In genomic region chr14:89616425-89617141, GRCh38 we compare ENCODE assay signal across 8 cellular contexts.
DNase-seq lines count a peak whose midpoint lies in the region; TF ChIP-seq lines count a peak whose summit lies in the region.

No MANE protein-coding gene starts in this region.

- intact Hi-C loops in posterior vena cava (cut with DNase I) = no loop called here

- H3K4me3 ChIP-seq in HEK293 (ENCODE audit: low read depth, low read length) (no peak overlapping the region), neutrophil (ENCODE audit: low read depth in 1 of 2, low read length in 1 of 2) (peak overlapping the region; percentile 65 to 78)

- no peaks in the 10 kb centered on the region for H3K27me3 ChIP-seq in neutrophil

- H3K4me1 ChIP-seq in HEK293 (ENCODE audit: control insufficient read depth, insufficient read depth, low read length) (peaks cover 17% of the 10 kb centered on the region), neutrophil (ENCODE audit: control insufficient read depth in 1 of 2, insufficient read depth in 1 of 2, low read depth in 1 of 2, low read length in 1 of 2) (peaks cover 44 to 51% of the 10 kb centered on the region in 2 experiments)

- H3K36me3 ChIP-seq in HEK293 (ENCODE audit: control insufficient read depth in 2 of 2, insufficient read depth in 1 of 2, low read length in 2 of 2) (no peaks in the 10 kb centered on the region), neutrophil (no peaks in the 10 kb centered on the region)

- POLR2A ChIA-PET in HEK293 (lab: Yijun Ruan, JAX) = no interaction called here

- H3K27ac ChIP-seq in HEK293 (ENCODE audit: extremely low read depth, low read depth, low read length) (0 out of 2 replicates have a peak overlapping the region, but pooled peaks have one; percentile 14), neutrophil (peak overlapping the region; percentile 86)

- H3K9me3 ChIP-seq in HEK293 (ENCODE audit: control insufficient read depth, insufficient read depth, low read depth, low read length) (no peaks in the 10 kb centered on the region), neutrophil (no peaks in the 10 kb centered on the region)

- peak; percentile 71 for DNase-seq in activated effector memory CD4-positive, alpha-beta T cell treated with anti-CD3 and anti-CD28 coated beads, Interleukin-2, amount 50 U/mL, for 16 hours
- DNase-seq in activated effector memory CD4-positive, alpha-beta T cell treated with Interleukin-2 at 50 U/mL for 16 hours = no peak
- peak; percentile 83 for DNase-seq in NCI-H2171 treated with DMSO at 0.1 percent for 48 hours (lab: John Stamatoyannopoulos, UW)
- DNase-seq in effector CD4-positive, alpha-beta T cell = peak; percentile 38
- no peak for DNase-seq in posterior vena cava (ENCODE audit: low spot score)
- DNase-seq in NCI-H2029 (lab: John Stamatoyannopoulos, UW) = no peak

- no peak for TF ChIP-seq CTCF in HEK293 (tag by site-specific recombination; IDR thresholded peaks at IDR 0.05)
- no peak for TF ChIP-seq CTCF in neutrophil (IDR thresholded peaks at IDR 0.05)

- CTCF ChIA-PET in HEK293 (lab: Yijun Ruan, JAX) = interaction anchor here (0.6 kb wide), 3 partner anchors 37 to 1126 kb away, joined by 3 read pairs; no protein-coding TSS in a partner anchor

TF ChIP-seq in HEK293, 187 proteins besides CTCF, POLR2A, EP300 and RAD21:
- no peak for TF ChIP-seq ZNF639 (tag by site-specific recombination; IDR thresholded peaks at IDR 0.05)
- TF ChIP-seq SCRT2 (tag by site-specific recombination; IDR thresholded peaks at IDR 0.05) = peak; percentile 80
- TF ChIP-seq ZNF16 (tag by site-specific recombination; IDR thresholded peaks at IDR 0.05; ENCODE audit: low read depth) = no peak
- TF ChIP-seq HOXA7 (CRISPR knock-in tag; IDR thresholded peaks at IDR 0.05; ENCODE audit: borderline replicate concordance) = no peak
- TF ChIP-seq SCRT1 (tag by site-specific recombination; IDR thresholded peaks at IDR 0.05; ENCODE audit: borderline replicate concordance) = 0 out of 2 replicates have a peak, but pooled peaks have one; percentile 17

Comparison
In these comparisons a context has a peak if more than half of its experiments do, and no peak if none do; other contexts are left out.
1. DNase-seq: peak in activated effector memory CD4-positive, alpha-beta T cell treated with anti-CD3 and anti-CD28 coated beads, Interleukin-2, amount 50 U/mL, for 16 hours (single experiment), NCI-H2171 treated with DMSO at 0.1 percent for 48 hours (single experiment) and effector CD4-positive, alpha-beta T cell (single experiment); none in activated effector memory CD4-positive, alpha-beta T cell treated with Interleukin-2 at 50 U/mL for 16 hours (single experiment), posterior vena cava (single experiment) and NCI-H2029 (single experiment).